Comparison of ENCODE assay signal across 15 cellular contexts in genomic region chr1:229293528-229294204, GRCh38. TPM values are rescaled to one million over a fixed set of nuclear protein-coding genes. Genes with fewer than 3 reads are reported as not detected.
DNase-seq lines count a peak whose midpoint lies in the region; ATAC-seq, FAIRE-seq and TF ChIP-seq lines count a peak whose summit lies in the region.
"Had no signal": no experiment of that assay in that cellular context is flagged by ENCODE, and none has a peak within 500 bp of the region (broad histone marks: within the 10 kb centered on the region; RNA-seq: fewer than 3 reads in every experiment).

No MANE protein-coding gene starts in this region.

- H3K27me3 Mint-ChIP-seq in activated naive CD4-positive, alpha-beta T cell treated with anti-CD3 and anti-CD28 coated beads, Interleukin-2, amount 10 ng/mL, durations not matched to agents 7 days and 5 days = no peaks in the 10 kb centered on the region
- no peaks in the 10 kb centered on the region for H3K27me3 Mint-ChIP-seq in activated naive CD4-positive, alpha-beta T cell treated with anti-CD3 and anti-CD28 coated beads for 36 hours (ENCODE audit: low read depth)
- H3K27me3 Mint-ChIP-seq in activated T-cell treated with anti-CD3 and anti-CD28 coated beads, Interleukin-2, amount 50 U/mL, for 72 hours (ENCODE audit: low read depth) = no peaks in the 10 kb centered on the region
- H3K27me3 Mint-ChIP-seq: CD8-positive, alpha-beta memory T cell had no signal

- H3K9ac ChIP-seq in K562 (ENCODE audit: insufficient read depth in 1 of 2, low read depth in 2 of 2, low read length in 2 of 2) = peak overlapping the region in 1 of 2 experiments; percentile 65; a peak in 2 of 4 replicates
- no peak overlapping the region for H3K9ac ChIP-seq in neuronal stem cell (ENCODE audit: low read depth, low read length, poor library complexity)

- H3K79me2 ChIP-seq in K562 (ENCODE audit: control insufficient read depth, insufficient read depth, low read length) = no peaks in the 10 kb centered on the region; the same call in 2 of the 3 replicates

- H2AFZ ChIP-seq in K562 (ENCODE audit: low read depth, low read length) (no peak overlapping the region), neuronal stem cell (ENCODE audit: low read length) (no peak overlapping the region)

- H3K9me1 ChIP-seq in K562 (ENCODE audit: control insufficient read depth, insufficient read depth, low read length) = no peaks in the 10 kb centered on the region

- ATAC-seq in K562 = peak; percentile 43
- no peak for ATAC-seq in activated T-cell treated with anti-CD3 and anti-CD28 coated beads, Interleukin-2, amount 50 U/mL, for 72 hours (replicated peaks in 1 of 2)

- H3K36me3 ChIP-seq in K562 (ENCODE audit: control insufficient read depth, insufficient read depth, low read length) (peaks cover 47% of the 10 kb centered on the region), neuronal stem cell (replicated peaks in 1 of 2; ENCODE audit: control insufficient read depth in 2 of 2, insufficient read depth in 2 of 2, low read length in 2 of 2) (peaks cover 4 to 71% of the 10 kb centered on the region in 2 donors), Peyer's patch (peaks cover 0 to 27% (median 0%) of the 10 kb centered on the region in 3 donors)
- H3K36me3 ChIP-seq: SJCRH30 had no signal

- H2BK12ac ChIP-seq in neuronal stem cell (ENCODE audit: low read length) = no peak overlapping the region

- TF ChIP-seq EP300 in K562 (IDR thresholded peaks at IDR 0.05; ENCODE audit: low read length) = no peak

- H3K27ac ChIP-seq in K562 (ENCODE audit: extremely low read depth, low read depth, low read length) = no peak overlapping the region
- H3K27ac ChIP-seq in neuronal stem cell (replicated peaks; ENCODE audit: low read length) = no peak overlapping the region
- H3K27ac ChIP-seq in Peyer's patch = no peak overlapping the region
- H3K27ac ChIP-seq: SJCRH30 had no signal

- peak overlapping the region; percentile 43 for H3K27ac Mint-ChIP-seq in activated naive CD4-positive, alpha-beta T cell treated with anti-CD3 and anti-CD28 coated beads, Interleukin-2, amount 10 ng/mL, durations not matched to agents 7 days and 5 days
- no peak overlapping the region for H3K27ac Mint-ChIP-seq in activated naive CD4-positive, alpha-beta T cell treated with anti-CD3 and anti-CD28 coated beads for 36 hours
- H3K27ac Mint-ChIP-seq in activated T-cell treated with anti-CD3 and anti-CD28 coated beads, Interleukin-2, amount 50 U/mL, for 72 hours = no peak overlapping the region

- TF ChIP-seq CTCF in K562 (IDR thresholded peaks at IDR 0.05 in 2 of 3, conservative IDR thresholded peaks at IDR 0.05 in 1 of 3; ENCODE audit: insufficient read depth in 2 of 3, low read depth in 1 of 3, low read length in 3 of 3) (no peak), Peyer's patch (IDR thresholded peaks at IDR 0.05) (no peak)

- no peak overlapping the region for H4K8ac ChIP-seq in neuronal stem cell (ENCODE audit: low read depth, low read length)

- H2BK120ac ChIP-seq in neuronal stem cell (ENCODE audit: low read depth, low read length) = no peak overlapping the region

- in situ Hi-C loops in K562 (cut with MboI) = no loop called here

- no peak overlapping the region for H4K91ac ChIP-seq in neuronal stem cell (ENCODE audit: low read depth, low read length, poor library complexity)

- BruUV-seq in K562 (replicated peaks; lab: Mats Ljungman, UMichigan) = no TSS peak

- no peak overlapping the region for H2BK5ac ChIP-seq in neuronal stem cell (ENCODE audit: low read length)

- no peak for DNase-seq in activated naive CD4-positive, alpha-beta T cell treated with anti-CD3 and anti-CD28 coated beads, Interleukin-2, amount 10 ng/mL, durations not matched to agents 7 days and 5 days
- DNase-seq in activated naive CD4-positive, alpha-beta T cell treated with anti-CD3 and anti-CD28 coated beads for 36 hours = no peak
- DNase-seq in HTR-8/SVneo (ENCODE audit: insufficient read length, low spot score) (no peak), K562 (ENCODE audit: extremely low read depth in 1 of 4, low spot score in 3 of 4) (no peak), neuronal stem cell (ENCODE audit: low spot score) (no peak), NCI-H345 (lab: John Stamatoyannopoulos, UW) (no peak), Peyer's patch (no peak)
- DNase-seq in activated T-cell treated with anti-CD3 and anti-CD28 coated beads, Interleukin-2, amount 50 U/mL, for 72 hours = no peak
- DNase-seq: CD8-positive, alpha-beta memory T cell; DMS79 treated with DMSO at 0.1 percent for 48 hours; NCI-H1417; NCI-H187 treated with DMSO at 0.1 percent for 48 hours; NCI-H446; NCI-H748 treated with DMSO at 0.1 percent for 48 hours; SJCRH30 had no signal

- peaks cover 4% of the 10 kb centered on the region for H3K4me1 Mint-ChIP-seq in activated naive CD4-positive, alpha-beta T cell treated with anti-CD3 and anti-CD28 coated beads, Interleukin-2, amount 10 ng/mL, durations not matched to agents 7 days and 5 days
- no peaks in the 10 kb centered on the region for H3K4me1 Mint-ChIP-seq in activated naive CD4-positive, alpha-beta T cell treated with anti-CD3 and anti-CD28 coated beads for 36 hours (ENCODE audit: low read depth)
- no peaks in the 10 kb centered on the region for H3K4me1 Mint-ChIP-seq in activated T-cell treated with anti-CD3 and anti-CD28 coated beads, Interleukin-2, amount 50 U/mL, for 72 hours (ENCODE audit: low read depth)

- H4K20me1 ChIP-seq in K562 (replicated peaks; ENCODE audit: control insufficient read depth, insufficient read depth, low read length) = no peaks in the 10 kb centered on the region

- no peak overlapping the region for H3K18ac ChIP-seq in neuronal stem cell (ENCODE audit: low read length)

- intact Hi-C loops in activated naive CD4-positive, alpha-beta T cell treated with anti-CD3 and anti-CD28 coated beads for 36 hours (cut with micrococcal nuclease) = no loop called here
- intact Hi-C loops in K562 (cut with micrococcal nuclease) = no loop called here

- no peak overlapping the region for H3K14ac ChIP-seq in neuronal stem cell (ENCODE audit: low read length)

- TF ChIP-seq POLR2A in K562 (conservative IDR thresholded peaks at IDR 0.05) (peak; percentile 47; the same call in 1 of the 2 replicates), Peyer's patch (IDR thresholded peaks at IDR 0.05) (no peak)

- no peaks in the 10 kb centered on the region for H3K9me3 ChIP-seq in K562 (replicated peaks; ENCODE audit: control insufficient read depth, insufficient read depth, low read depth, low read length)
- peaks cover 0 to 7% of the 10 kb centered on the region in 2 donors for H3K9me3 ChIP-seq in neuronal stem cell (replicated peaks in 1 of 2; ENCODE audit: control insufficient read depth in 2 of 2, insufficient read depth in 1 of 2, low read depth in 1 of 2, low read length in 2 of 2)
- no peaks in the 10 kb centered on the region for H3K9me3 ChIP-seq in Peyer's patch
- H3K9me3 ChIP-seq: SJCRH30 had no signal

- H3K4me2 ChIP-seq in K562 (ENCODE audit: insufficient read depth, low read length) (no peak overlapping the region), neuronal stem cell (ENCODE audit: insufficient read depth, low read length, poor library complexity, severe bottlenecking) (no peak overlapping the region)

- CTCF ChIA-PET in activated naive CD4-positive, alpha-beta T cell treated with anti-CD3 and anti-CD28 coated beads, Interleukin-2, amount 10 ng/mL, durations not matched to agents 7 days and 5 days (lab: Charles Lee) = no interaction called here
- CTCF ChIA-PET in activated naive CD4-positive, alpha-beta T cell treated with anti-CD3 and anti-CD28 coated beads for 36 hours (lab: Charles Lee) = no interaction called here
- CTCF ChIA-PET in K562 (lab: Yijun Ruan, JAX; ENCODE audit: low intra/inter-chr PET ratio) = no interaction called here

- peak overlapping the region; percentile 9 for H3K23ac ChIP-seq in neuronal stem cell (ENCODE audit: low read depth, low read length, poor library complexity)

- H3K4me3 ChIP-seq in K562 (no peak overlapping the region), neuronal stem cell (ENCODE audit: low read length in 2 of 2) (no peak overlapping the region), Peyer's patch (no peak overlapping the region)
- H3K4me3 ChIP-seq: SJCRH30 had no signal

- peaks cover 3% of the 10 kb centered on the region for H3K79me1 ChIP-seq in neuronal stem cell (ENCODE audit: low read depth, low read length)

- no peak overlapping the region for H2AK5ac ChIP-seq in neuronal stem cell (ENCODE audit: low read depth, low read length)

- H3K9me3 Mint-ChIP-seq in activated naive CD4-positive, alpha-beta T cell treated with anti-CD3 and anti-CD28 coated beads, Interleukin-2, amount 10 ng/mL, durations not matched to agents 7 days and 5 days = no peaks in the 10 kb centered on the region
- H3K9me3 Mint-ChIP-seq in activated naive CD4-positive, alpha-beta T cell treated with anti-CD3 and anti-CD28 coated beads for 36 hours = no peaks in the 10 kb centered on the region
- peaks cover 0 to 4% of the 10 kb centered on the region in 2 donors for H3K9me3 Mint-ChIP-seq in activated T-cell treated with anti-CD3 and anti-CD28 coated beads, Interleukin-2, amount 50 U/mL, for 72 hours
- H3K9me3 Mint-ChIP-seq: CD8-positive, alpha-beta memory T cell had no signal

- POLR2A ChIA-PET in K562 (lab: Yijun Ruan, JAX) = interaction anchor here (0.7 to 1.8 kb wide), 5 partner anchors 8 to 19 kb away, joined by 3 to 6 read pairs (median 4); no protein-coding TSS in a partner anchor

- H2BK15ac ChIP-seq in neuronal stem cell (ENCODE audit: low read length) = no peak overlapping the region

- no peaks in the 10 kb centered on the region for H3K27me3 ChIP-seq in K562 (ENCODE audit: control insufficient read depth in 2 of 2, insufficient read depth in 2 of 2, low read length in 2 of 2)
- H3K27me3 ChIP-seq in neuronal stem cell (ENCODE audit: control insufficient read depth in 3 of 3, insufficient read depth in 3 of 3, low read depth in 1 of 3, low read length in 3 of 3) = no peaks in the 10 kb centered on the region
- H3K27me3 ChIP-seq in Peyer's patch = no peaks in the 10 kb centered on the region
- H3K27me3 ChIP-seq: SJCRH30 had no signal

- H3K36me3 Mint-ChIP-seq in activated naive CD4-positive, alpha-beta T cell treated with anti-CD3 and anti-CD28 coated beads, Interleukin-2, amount 10 ng/mL, durations not matched to agents 7 days and 5 days = peaks cover 36% of the 10 kb centered on the region
- peaks cover 19% of the 10 kb centered on the region for H3K36me3 Mint-ChIP-seq in activated naive CD4-positive, alpha-beta T cell treated with anti-CD3 and anti-CD28 coated beads for 36 hours (ENCODE audit: low read depth)
- peaks cover 5 to 11% of the 10 kb centered on the region in 2 donors for H3K36me3 Mint-ChIP-seq in activated T-cell treated with anti-CD3 and anti-CD28 coated beads, Interleukin-2, amount 50 U/mL, for 72 hours (ENCODE audit: insufficient read depth in 2 of 2)

- 72% methylated on average over 10 of the region's 10 CpGs for WGBS in K562 (ENCODE audit: insufficient coverage, low coverage, missing lambda C conversion rate)
- no CpG with 5 or more reads among the region's 10 CpGs for WGBS in neuronal stem cell (ENCODE audit: extremely low coverage in 2 of 2, insufficient read length in 2 of 2, insufficient replicate concordance in 1 of 2), 2 donors

- peak; percentile 54 for FAIRE-seq in HTR-8/SVneo (lab: Jason Lieb, UNC)
- FAIRE-seq in K562 (lab: Jason Lieb, UNC) = no peak

- no peak for TF ChIP-seq RAD21 in K562 (CRISPR knock-in tag; conservative IDR thresholded peaks at IDR 0.05 in 1 of 2, IDR thresholded peaks at IDR 0.05 in 1 of 2)

- no peak overlapping the region for H3K4me3 Mint-ChIP-seq in activated naive CD4-positive, alpha-beta T cell treated with anti-CD3 and anti-CD28 coated beads, Interleukin-2, amount 10 ng/mL, durations not matched to agents 7 days and 5 days
- H3K4me3 Mint-ChIP-seq in activated naive CD4-positive, alpha-beta T cell treated with anti-CD3 and anti-CD28 coated beads for 36 hours = no peak overlapping the region
- no peak overlapping the region for H3K4me3 Mint-ChIP-seq in activated T-cell treated with anti-CD3 and anti-CD28 coated beads, Interleukin-2, amount 50 U/mL, for 72 hours
- H3K4me3 Mint-ChIP-seq: CD8-positive, alpha-beta memory T cell had no signal

- H3K4ac ChIP-seq in neuronal stem cell (ENCODE audit: low read length) = no peak overlapping the region

- H3K4me1 ChIP-seq in K562 (replicated peaks in 1 of 2; ENCODE audit: control insufficient read depth in 2 of 2, insufficient read depth in 2 of 2, low read length in 2 of 2) (no peaks in the 10 kb centered on the region), neuronal stem cell (ENCODE audit: control insufficient read depth in 2 of 2, insufficient read depth in 1 of 2, low read depth in 1 of 2, low read length in 2 of 2) (no peaks in the 10 kb centered on the region), Peyer's patch (no peaks in the 10 kb centered on the region)
- H3K4me1 ChIP-seq: SJCRH30 had no signal

RNA-seq across cellular contexts. Expression of gene RAB4A, which starts 22.8 kb away (rescaled TPM):
- 10 to 100 TPM; 15.8 to 19.9 TPM for total RNA-seq in activated naive CD4-positive, alpha-beta T cell treated with anti-CD3 and anti-CD28 coated beads for 36 hours
- total RNA-seq in K562 (2011; cell fraction: chromatin; rRNA removed; ENCODE audit: low replicate concordance) = 13.9 and 34.5 TPM in 2 replicates
- 7.4 and 7.8 TPM in 2 replicates for total RNA-seq in K562 (2011; cell fraction: nucleolus; rRNA removed)
- 17.1 and 34.4 TPM in 2 replicates for total RNA-seq in K562 (2011; cell fraction: nucleoplasm; rRNA removed)
- total RNA-seq in K562 (2014; rRNA removed) (33.4 and 58.5 TPM in 2 replicates), K562 (2014; rRNA removed; fragmentation: Illumina TruSeq; extraction: Trizol) (23.9 and 28.3 TPM in 2 replicates), K562 (2015; rRNA removed; fragmentation: Illumina TruSeq; extraction: Trizol) (21.9 and 23.2 TPM in 2 replicates), K562 (2021) (61.0 and 68.3 TPM in 2 replicates), Peyer's patch (10 to 100 TPM; 22.1 to 36.7 (median 23.4) TPM)
- polyA plus RNA-seq in K562 (2011; rRNA removed) (33.8 and 35.1 TPM in 2 replicates), K562 (2014; fragmentation: Illumina TruSeq; extraction: Trizol) (20.9 and 26.7 TPM in 2 replicates), K562 (2014; fragmentation: Nextera tagmentation; extraction: Ambion mirVana) (1 to 10 TPM; 8.3 to 9.7 TPM), K562 (2014; rRNA removed) (36.0 and 55.2 TPM in 2 replicates)
- 11.7 and 19.5 TPM in 2 replicates for polyA plus RNA-seq in K562 (2011; cell fraction: cytosol; rRNA removed)
- 13.1 and 14.0 TPM in 2 replicates for polyA plus RNA-seq in K562 (2011; cell fraction: nucleus; rRNA removed)
- polyA plus RNA-seq in K562 (2012) = 29.8 and 40.1 TPM in 2 replicates
- polyA minus RNA-seq in K562 (2011; rRNA and poly(A)+ RNA removed) = 13.8 and 18.0 TPM in 2 replicates
- 7.9 and 8.5 TPM in 2 replicates for polyA minus RNA-seq in K562 (2011; cell fraction: cytosol; rRNA and poly(A)+ RNA removed)
- polyA minus RNA-seq in K562 (2011; cell fraction: nucleus; rRNA and poly(A)+ RNA removed) = 10.8 and 11.4 TPM in 2 replicates
- 36.9 TPM for polyA plus RNA-seq in neuronal stem cell (2013, experiment 1 of 2)
- polyA plus RNA-seq in neuronal stem cell (2013, experiment 2 of 2) = 37.7 TPM
- total RNA-seq in activated T-cell treated with anti-CD3 and anti-CD28 coated beads, Interleukin-2, amount 50 U/mL, for 72 hours = 10 to 100 TPM; 31.7 to 32.3 TPM

RNA-seq across cellular contexts. Expression of gene CCSAP, which starts 49.2 kb away (rescaled TPM):
- 1 to 10 TPM; 4.9 to 5.0 TPM for total RNA-seq in activated naive CD4-positive, alpha-beta T cell treated with anti-CD3 and anti-CD28 coated beads for 36 hours
- 9.4 and 42.2 TPM in 2 replicates for total RNA-seq in K562 (2011; cell fraction: chromatin; rRNA removed; ENCODE audit: low replicate concordance)
- total RNA-seq in K562 (2011; cell fraction: nucleolus; rRNA removed) = 6.0 and 8.4 TPM in 2 replicates
- 19.9 and 28.9 TPM in 2 replicates for total RNA-seq in K562 (2011; cell fraction: nucleoplasm; rRNA removed)
- total RNA-seq in K562 (2014; rRNA removed) = 7.8 and 8.2 TPM in 2 replicates
- total RNA-seq in K562 (2014; rRNA removed; fragmentation: Illumina TruSeq; extraction: Trizol) = 13.6 and 14.4 TPM in 2 replicates
- total RNA-seq in K562 (2015; rRNA removed; fragmentation: Illumina TruSeq; extraction: Trizol) = 10.7 and 11.2 TPM in 2 replicates
- total RNA-seq in K562 (2021) = 10.3 and 10.5 TPM in 2 replicates
- polyA plus RNA-seq in K562 (2011; rRNA removed) = 15.9 and 18.4 TPM in 2 replicates
- polyA plus RNA-seq in K562 (2011; cell fraction: cytosol; rRNA removed) = 2.7 and 11.3 TPM in 2 replicates
- polyA plus RNA-seq in K562 (2011; cell fraction: nucleus; rRNA removed) = 8.0 and 22.9 TPM in 2 replicates
- 6.5 and 7.3 TPM in 2 replicates for polyA plus RNA-seq in K562 (2012)
- polyA plus RNA-seq in K562 (2014; fragmentation: Illumina TruSeq; extraction: Trizol) = 6.9 and 9.5 TPM in 2 replicates
- 1 to 10 TPM; 3.6 to 4.3 TPM for polyA plus RNA-seq in K562 (2014; fragmentation: Nextera tagmentation; extraction: Ambion mirVana)
- 6.0 and 8.2 TPM in 2 replicates for polyA plus RNA-seq in K562 (2014; rRNA removed)
- 22.1 and 31.4 TPM in 2 replicates for polyA minus RNA-seq in K562 (2011; rRNA and poly(A)+ RNA removed)
- 12.0 and 16.3 TPM in 2 replicates for polyA minus RNA-seq in K562 (2011; cell fraction: cytosol; rRNA and poly(A)+ RNA removed)
- polyA minus RNA-seq in K562 (2011; cell fraction: nucleus; rRNA and poly(A)+ RNA removed) = 5.0 and 16.2 TPM in 2 replicates
- 9.2 TPM for polyA plus RNA-seq in neuronal stem cell (2013, experiment 1 of 2)
- 9.5 TPM for polyA plus RNA-seq in neuronal stem cell (2013, experiment 2 of 2)
- total RNA-seq in Peyer's patch = 1 to 10 TPM; 1.8 to 5.8 (median 2.8) TPM
- total RNA-seq in activated T-cell treated with anti-CD3 and anti-CD28 coated beads, Interleukin-2, amount 50 U/mL, for 72 hours = 1 to 10 TPM; 7.9 to 8.2 TPM
